ENCODE assay signal across 16 cellular contexts in genomic region chr10:73211106-73211811, GRCh38. TPM values are rescaled to one million over a fixed set of nuclear protein-coding genes. Genes with fewer than 3 reads are reported as not detected.
DNase-seq lines count a peak whose midpoint lies in the region; ATAC-seq and TF ChIP-seq lines count a peak whose summit lies in the region.
"Had no signal": no experiment of that assay in that cellular context is flagged by ENCODE, and none has a peak within 500 bp of the region (broad histone marks: within the 10 kb centered on the region; RNA-seq: fewer than 3 reads in every experiment).

No MANE protein-coding gene starts in this region.

- peak; percentile 23 for ATAC-seq in stimulated activated naive CD8-positive, alpha-beta T cell treated with anti-CD3 and anti-CD28 coated beads, Interleukin-15, Interleukin-2, amounts not matched to agents 100 U/mL and 50 U/mL, for 24 hours
- no peak for ATAC-seq in stimulated activated naive CD8-positive, alpha-beta T cell treated with anti-CD3 and anti-CD28 coated beads, Interleukin-15, amount 100 ng/mL, for 72 hours
- peak; percentile 59 for ATAC-seq in activated naive CD8-positive, alpha-beta T cell treated with anti-CD3 and anti-CD28 coated beads, Interleukin-2, amount 50 U/mL, for 24 hours
- ATAC-seq in stimulated activated naive B cell treated with anti-CD40 and anti-IgM and Interleukin-4, amounts not matched to agents 10 μg/mL and 1 μg/mL and 100 μg/mL, for 72 hours (replicated peaks) = peak; percentile 73 to 81
- no peak for ATAC-seq in GM18517 (IDR thresholded peaks at IDR 0.05; ENCODE audit: unreplicated experiment)
- ATAC-seq: GM12878 had no signal

- TF ChIP-seq CTCF in liver (IDR thresholded peaks at IDR 0.05; ENCODE audit: low read depth, low read length, missing input control) (no peak), spleen (IDR thresholded peaks at IDR 0.05 in 8 of 11, conservative IDR thresholded peaks at IDR 0.05 in 3 of 11) (no peak)

- intact Hi-C loops in spleen (cut with DNase I; ENCODE audit: low total_unique reads) = no loop called here

- H3K27me3 Mint-ChIP-seq in stimulated activated naive CD8-positive, alpha-beta T cell treated with anti-CD3 and anti-CD28 coated beads, Interleukin-15, amount 100 ng/mL, for 72 hours = no peaks in the 10 kb centered on the region
- H3K27me3 Mint-ChIP-seq in activated naive CD8-positive, alpha-beta T cell treated with anti-CD3 and anti-CD28 coated beads, Interleukin-2, amount 50 U/mL, for 24 hours = no peaks in the 10 kb centered on the region
- H3K27me3 Mint-ChIP-seq in stimulated activated naive B cell treated with anti-CD40 and anti-IgM and Interleukin-4, amounts not matched to agents 10 μg/mL and 1 μg/mL and 100 μg/mL, for 72 hours = no peaks in the 10 kb centered on the region
- H3K27me3 Mint-ChIP-seq: CD4-positive, CD25-positive, alpha-beta regulatory T cell had no signal

- H3K27ac ChIP-seq in liver (ENCODE audit: low read depth in 1 of 2, low read length in 2 of 2) (peak overlapping the region in 1 of 2 donors; percentile 49), spleen (no peak overlapping the region)
- H3K27ac ChIP-seq: BLaER1 treated with 17β-estradiol and CSF1 and Interleukin-3, amounts not matched to agents 10 nM and 100 nM had no signal

- H3K36me3 ChIP-seq in liver (ENCODE audit: control insufficient read depth in 4 of 4, insufficient read depth in 3 of 4, low read depth in 1 of 4, low read length in 3 of 4) (peaks cover 0 to 8% (median under 1%) of the 10 kb centered on the region in 4 donors), spleen (peaks cover 0 to 75% (median 19%) of the 10 kb centered on the region in 6 donors)

- H3K9ac ChIP-seq in liver (ENCODE audit: low read depth in 1 of 2, low read length in 2 of 2) = peak overlapping the region in 1 of 2 donors; percentile 3
- H3K9ac ChIP-seq: BLaER1 treated with 17β-estradiol and CSF1 and Interleukin-3, amounts not matched to agents 10 nM and 100 nM had no signal

- no peak overlapping the region for H3K27ac Mint-ChIP-seq in stimulated activated naive CD8-positive, alpha-beta T cell treated with anti-CD3 and anti-CD28 coated beads, Interleukin-15, amount 100 ng/mL, for 72 hours
- no peak overlapping the region for H3K27ac Mint-ChIP-seq in activated naive CD8-positive, alpha-beta T cell treated with anti-CD3 and anti-CD28 coated beads, Interleukin-2, amount 50 U/mL, for 24 hours
- H3K27ac Mint-ChIP-seq in stimulated activated naive B cell treated with anti-CD40 and anti-IgM and Interleukin-4, amounts not matched to agents 10 μg/mL and 1 μg/mL and 100 μg/mL, for 72 hours = no peak overlapping the region
- H3K27ac Mint-ChIP-seq: CD4-positive, CD25-positive, alpha-beta regulatory T cell had no signal

- no peak for TF ChIP-seq POLR2A in spleen (IDR thresholded peaks at IDR 0.05)

- H3K27me3 ChIP-seq in liver (ENCODE audit: control insufficient read depth in 4 of 4, insufficient read depth in 4 of 4, low read length in 3 of 4) (no peaks in the 10 kb centered on the region), spleen (replicated peaks in 1 of 7) (no peaks in the 10 kb centered on the region)
- H3K27me3 ChIP-seq: BLaER1 treated with 17β-estradiol and CSF1 and Interleukin-3, amounts not matched to agents 10 nM and 100 nM had no signal

- H3K36me3 Mint-ChIP-seq in activated naive CD8-positive, alpha-beta T cell treated with anti-CD3 and anti-CD28 coated beads, Interleukin-2, amount 50 U/mL, for 24 hours (ENCODE audit: low read depth) = peaks cover 24% of the 10 kb centered on the region
- H3K36me3 Mint-ChIP-seq in stimulated activated naive B cell treated with anti-CD40 and anti-IgM and Interleukin-4, amounts not matched to agents 10 μg/mL and 1 μg/mL and 100 μg/mL, for 72 hours = peaks cover 41 to 51% of the 10 kb centered on the region in 2 donors

- no peaks in the 10 kb centered on the region for H3K4me1 Mint-ChIP-seq in stimulated activated naive CD8-positive, alpha-beta T cell treated with anti-CD3 and anti-CD28 coated beads, Interleukin-15, amount 100 ng/mL, for 72 hours
- peaks cover 4% of the 10 kb centered on the region for H3K4me1 Mint-ChIP-seq in activated naive CD8-positive, alpha-beta T cell treated with anti-CD3 and anti-CD28 coated beads, Interleukin-2, amount 50 U/mL, for 24 hours
- H3K4me1 Mint-ChIP-seq in stimulated activated naive B cell treated with anti-CD40 and anti-IgM and Interleukin-4, amounts not matched to agents 10 μg/mL and 1 μg/mL and 100 μg/mL, for 72 hours = peaks cover 6 to 9% of the 10 kb centered on the region in 2 donors

- TF ChIP-seq RAD21 in liver (IDR thresholded peaks at IDR 0.05) = no peak

- 38% methylated on average over 4 of the region's 4 CpGs for WGBS in liver
- WGBS in spleen, 5 donors = 83 to 93% (median 84%) methylated on average over 4 of the region's 4 CpGs

- H3K4me3 Mint-ChIP-seq in stimulated activated naive CD8-positive, alpha-beta T cell treated with anti-CD3 and anti-CD28 coated beads, Interleukin-15, amount 100 ng/mL, for 72 hours = no peak overlapping the region
- no peak overlapping the region for H3K4me3 Mint-ChIP-seq in activated naive CD8-positive, alpha-beta T cell treated with anti-CD3 and anti-CD28 coated beads, Interleukin-2, amount 50 U/mL, for 24 hours
- H3K4me3 Mint-ChIP-seq in stimulated activated naive B cell treated with anti-CD40 and anti-IgM and Interleukin-4, amounts not matched to agents 10 μg/mL and 1 μg/mL and 100 μg/mL, for 72 hours = no peak overlapping the region
- H3K4me3 Mint-ChIP-seq: CD4-positive, CD25-positive, alpha-beta regulatory T cell had no signal

- peaks cover 0 to 2% of the 10 kb centered on the region in 2 donors for H3K9me3 Mint-ChIP-seq in stimulated activated naive CD8-positive, alpha-beta T cell treated with anti-CD3 and anti-CD28 coated beads, Interleukin-15, amount 100 ng/mL, for 72 hours
- no peaks in the 10 kb centered on the region for H3K9me3 Mint-ChIP-seq in activated naive CD8-positive, alpha-beta T cell treated with anti-CD3 and anti-CD28 coated beads, Interleukin-2, amount 50 U/mL, for 24 hours
- H3K9me3 Mint-ChIP-seq in stimulated activated naive B cell treated with anti-CD40 and anti-IgM and Interleukin-4, amounts not matched to agents 10 μg/mL and 1 μg/mL and 100 μg/mL, for 72 hours = peaks cover 0 to 6% of the 10 kb centered on the region in 2 donors

- H3K4me1 ChIP-seq in liver (ENCODE audit: control insufficient read depth in 4 of 4, insufficient read depth in 4 of 4, low read length in 3 of 4) (peaks cover 0 to 15% (median 14%) of the 10 kb centered on the region in 4 donors), spleen (no peaks in the 10 kb centered on the region)
- H3K4me1 ChIP-seq: BLaER1 treated with 17β-estradiol and CSF1 and Interleukin-3, amounts not matched to agents 10 nM and 100 nM had no signal

- H3K9me3 ChIP-seq in liver (ENCODE audit: control insufficient read depth in 4 of 4, low read length in 3 of 4) = no peaks in the 10 kb centered on the region
- H3K9me3 ChIP-seq in spleen = peaks cover 0 to 3% (median 0%) of the 10 kb centered on the region in 8 donors

- DNase-seq in stimulated activated naive CD8-positive, alpha-beta T cell treated with anti-CD3 and anti-CD28 coated beads, Interleukin-15, Interleukin-2, amounts not matched to agents 100 U/mL and 50 U/mL, for 24 hours = no peak
- DNase-seq in stimulated activated naive CD8-positive, alpha-beta T cell treated with anti-CD3 and anti-CD28 coated beads, Interleukin-15, amount 100 ng/mL, for 72 hours = no peak
- DNase-seq in activated naive CD8-positive, alpha-beta T cell treated with anti-CD3 and anti-CD28 coated beads, Interleukin-2, amount 50 U/mL, for 24 hours = no peak
- peak; percentile 9 for DNase-seq in stimulated activated naive B cell treated with anti-CD40 and anti-IgM and Interleukin-4, amounts not matched to agents 10 μg/mL and 1 μg/mL and 100 μg/mL, for 72 hours
- DNase-seq in spleen = no peak
- no peak for DNase-seq in DMS53 treated with DMSO at 0.1 percent for 48 hours (lab: John Stamatoyannopoulos, UW; ENCODE audit: unreplicated experiment)
- DNase-seq: 8988T; AML-193; CD4-positive, CD25-positive, alpha-beta regulatory T cell; DMS53; IMR-90; KG1 had no signal

- H3K4me3 ChIP-seq in liver (ENCODE audit: low read depth in 1 of 3, low read length in 3 of 3) = no peak overlapping the region
- no peak overlapping the region for H3K4me3 ChIP-seq in spleen
- H3K4me3 ChIP-seq: BLaER1 treated with 17β-estradiol and CSF1 and Interleukin-3, amounts not matched to agents 10 nM and 100 nM; GM12878 had no signal

TF ChIP-seq in liver, 16 proteins besides CTCF, POLR2A, EP300 and RAD21:
- TF ChIP-seq HNF4A (conservative IDR thresholded peaks at IDR 0.05) (peak; percentile 25 to 29), TAF1 (conservative IDR thresholded peaks at IDR 0.05) (no peak), HNF4G (IDR thresholded peaks at IDR 0.05) (no peak), SP1 (IDR thresholded peaks at IDR 0.05) (peak; percentile 47), YY1 (IDR thresholded peaks at IDR 0.05) (peak; percentile 45)

RNA-seq across cellular contexts. Expression of gene DNAJC9, which starts 35.8 kb away (rescaled TPM):
- total RNA-seq in liver (10 to 100 TPM; 14.7 to 45.5 TPM), spleen (10 to 100 TPM; 13.3 to 34.8 (median 21.7) TPM)
- polyA plus RNA-seq in liver (1 to 10 TPM; 4.1 to 5.1 TPM), spleen (10 to 100 TPM; 12.1 to 21.1 (median 17.2) TPM)

RNA-seq across cellular contexts. Expression of gene MRPS16, which starts 41.2 kb away (rescaled TPM):
- 10 to 100 TPM; 34.2 to 39.5 TPM for total RNA-seq in liver
- 10 to 100 TPM; 57.2 to 87.5 TPM for polyA plus RNA-seq in liver
- total RNA-seq in spleen = 10 to 100 TPM; 33.2 to 63.2 (median 57.2) TPM
- 10 to 100 TPM; 49.8 to 74.6 (median 64.6) TPM for polyA plus RNA-seq in spleen

RNA-seq across cellular contexts. Expression of gene FAM149B1, which starts 43.3 kb away (rescaled TPM):
- total RNA-seq in liver (10 to 100 TPM; 10.9 to 12.9 TPM), spleen (10 to 100 TPM; 13.5 to 24.5 (median 18.6) TPM)
- polyA plus RNA-seq in liver (1 to 10 TPM; 7.3 TPM), spleen (10 to 100 TPM; 11.9 to 13.4 (median 13.3) TPM)

RNA-seq across cellular contexts. Expression of gene ECD, which starts 43.5 kb away (rescaled TPM):
- 10 to 100 TPM; 14.4 to 16.2 TPM for total RNA-seq in liver
- polyA plus RNA-seq in liver = 1 to 10 TPM; 7.1 to 9.6 TPM
- total RNA-seq in spleen = 10 to 100 TPM; 24.9 to 37.8 (median 32.1) TPM
- 1 to 10 TPM; 7.3 to 9.8 (median 9.2) TPM for polyA plus RNA-seq in spleen

Comparison
In these comparisons a context has a peak if more than half of its experiments do, and no peak if none do; other contexts are left out.
1. ATAC-seq: peak in stimulated activated naive CD8-positive, alpha-beta T cell treated with anti-CD3 and anti-CD28 coated beads, Interleukin-15, Interleukin-2, amounts not matched to agents 100 U/mL and 50 U/mL, for 24 hours (single experiment), activated naive CD8-positive, alpha-beta T cell treated with anti-CD3 and anti-CD28 coated beads, Interleukin-2, amount 50 U/mL, for 24 hours (single experiment) and stimulated activated naive B cell treated with anti-CD40 and anti-IgM and Interleukin-4, amounts not matched to agents 10 μg/mL and 1 μg/mL and 100 μg/mL, for 72 hours (2 of 2); none in stimulated activated naive CD8-positive, alpha-beta T cell treated with anti-CD3 and anti-CD28 coated beads, Interleukin-15, amount 100 ng/mL, for 72 hours (single experiment) and GM18517 (single experiment).